ENCODE assay signal across 1 cellular context in the genomic region with DNA sequence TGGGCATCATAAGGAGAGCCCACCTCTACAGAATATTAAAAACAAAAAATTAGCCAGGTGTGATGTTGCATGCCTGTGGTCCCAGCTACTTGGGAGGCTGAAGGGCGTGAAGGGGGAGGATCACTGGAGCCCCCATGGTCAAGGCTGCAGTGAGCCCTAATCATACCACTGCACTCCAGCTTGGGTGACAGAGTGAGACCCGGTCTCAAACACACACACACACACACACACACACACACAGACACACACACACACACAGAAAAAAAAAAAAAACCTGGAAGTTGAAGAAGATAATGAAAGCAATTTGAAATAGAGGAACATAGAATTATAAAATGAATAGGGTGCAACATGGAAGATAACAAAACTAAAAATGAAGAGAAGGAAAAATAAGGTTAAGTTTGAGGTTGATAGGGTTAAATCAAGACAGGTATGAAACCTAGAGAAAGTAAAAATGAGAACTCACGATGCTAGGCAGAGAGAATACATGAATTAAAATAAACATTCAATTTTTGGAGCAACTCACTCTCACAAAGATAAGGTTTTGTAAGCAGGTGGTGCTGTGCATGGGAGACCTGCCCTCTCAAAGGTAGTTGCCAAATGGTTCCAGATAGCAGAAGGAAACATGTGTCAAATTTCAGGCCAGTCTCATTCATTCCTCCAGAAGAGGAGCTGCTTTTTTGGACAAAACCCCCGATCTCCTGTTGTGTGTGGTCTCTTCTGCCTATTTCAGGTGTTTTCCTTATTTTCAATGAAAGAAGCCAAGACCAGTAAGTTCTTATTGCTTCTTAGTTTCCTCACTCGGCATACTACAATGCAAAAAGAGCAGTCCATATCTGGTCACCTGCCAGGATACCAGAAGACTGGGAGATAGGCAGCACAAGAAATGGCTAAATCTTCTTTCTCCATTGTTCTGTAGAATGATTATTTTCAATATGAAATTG.
TF ChIP-seq lines count a peak whose summit lies in the region.

No MANE protein-coding gene starts in this region.

TF ChIP-seq in K562, 482 proteins besides CTCF, POLR2A, EP300 and RAD21 (continued from another document and continues in another):
- TF ChIP-seq ZMIZ1 (IDR thresholded peaks at IDR 0.05; ENCODE audit: low read depth in 2 of 2, low read length in 2 of 2) = no peak
- TF ChIP-seq RAD51 (IDR thresholded peaks at IDR 0.05; ENCODE audit: borderline replicate concordance, low read depth) = no peak
- TF ChIP-seq ZNF707 (CRISPR knock-in tag; conservative IDR thresholded peaks at IDR 0.05) = no peak
- TF ChIP-seq POLR3G (IDR thresholded peaks at IDR 0.05; ENCODE audit: extremely low read depth, insufficient read length, insufficient replicate concordance) = no peak
- TF ChIP-seq ZFP36 (IDR thresholded peaks at IDR 0.05; ENCODE audit: low read depth, low read length, partially characterized antibody) = no peak
- TF ChIP-seq NFATC3 (IDR thresholded peaks at IDR 0.05) = no peak
- no peak for TF ChIP-seq CAMTA2 (CRISPR knock-in tag; conservative IDR thresholded peaks at IDR 0.05)
- TF ChIP-seq, protein P1, sequence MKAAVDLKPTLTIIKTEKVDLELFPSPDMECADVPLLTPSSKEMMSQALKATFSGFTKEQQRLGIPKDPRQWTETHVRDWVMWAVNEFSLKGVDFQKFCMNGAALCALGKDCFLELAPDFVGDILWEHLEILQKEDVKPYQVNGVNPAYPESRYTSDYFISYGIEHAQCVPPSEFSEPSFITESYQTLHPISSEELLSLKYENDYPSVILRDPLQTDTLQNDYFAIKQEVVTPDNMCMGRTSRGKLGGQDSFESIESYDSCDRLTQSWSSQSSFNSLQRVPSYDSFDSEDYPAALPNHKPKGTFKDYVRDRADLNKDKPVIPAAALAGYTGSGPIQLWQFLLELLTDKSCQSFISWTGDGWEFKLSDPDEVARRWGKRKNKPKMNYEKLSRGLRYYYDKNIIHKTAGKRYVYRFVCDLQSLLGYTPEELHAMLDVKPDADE (conservative IDR thresholded peaks at IDR 0.05; ENCODE audit: control insufficient read depth, low read depth, low read length) = no peak
- TF ChIP-seq, protein P2, sequence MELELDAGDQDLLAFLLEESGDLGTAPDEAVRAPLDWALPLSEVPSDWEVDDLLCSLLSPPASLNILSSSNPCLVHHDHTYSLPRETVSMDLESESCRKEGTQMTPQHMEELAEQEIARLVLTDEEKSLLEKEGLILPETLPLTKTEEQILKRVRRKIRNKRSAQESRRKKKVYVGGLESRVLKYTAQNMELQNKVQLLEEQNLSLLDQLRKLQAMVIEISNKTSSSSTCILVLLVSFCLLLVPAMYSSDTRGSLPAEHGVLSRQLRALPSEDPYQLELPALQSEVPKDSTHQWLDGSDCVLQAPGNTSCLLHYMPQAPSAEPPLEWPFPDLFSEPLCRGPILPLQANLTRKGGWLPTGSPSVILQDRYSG (tag; conservative IDR thresholded peaks at IDR 0.05; ENCODE audit: low read depth) = no peak
- no peak for TF ChIP-seq IRF2 (CRISPR knock-in tag; IDR thresholded peaks at IDR 0.05)
- no peak for TF ChIP-seq ETS2 (tag; IDR thresholded peaks at IDR 0.05; ENCODE audit: borderline replicate concordance, poor library complexity, severe bottlenecking)
- no peak for TF ChIP-seq SREBF2 (CRISPR knock-in tag; IDR thresholded peaks at IDR 0.05)
- TF ChIP-seq BRD4 (IDR thresholded peaks at IDR 0.05) = no peak
- no peak for TF ChIP-seq ZNF239 (CRISPR knock-in tag; IDR thresholded peaks at IDR 0.05)
- TF ChIP-seq SPI1 (IDR thresholded peaks at IDR 0.05; ENCODE audit: borderline replicate concordance, low read depth, low read length) = no peak
- TF ChIP-seq FOXJ2 (tag; IDR thresholded peaks at IDR 0.05) = no peak
- no peak for TF ChIP-seq BRCA1 (IDR thresholded peaks at IDR 0.05)
- no peak for TF ChIP-seq BRCA1 (CRISPR knock-in tag; IDR thresholded peaks at IDR 0.05)
- TF ChIP-seq MCM5 (IDR thresholded peaks at IDR 0.05; ENCODE audit: low read depth) = no peak
- no peak for TF ChIP-seq ZNF766 (CRISPR knock-in tag; conservative IDR thresholded peaks at IDR 0.05)
- TF ChIP-seq, protein P3, sequence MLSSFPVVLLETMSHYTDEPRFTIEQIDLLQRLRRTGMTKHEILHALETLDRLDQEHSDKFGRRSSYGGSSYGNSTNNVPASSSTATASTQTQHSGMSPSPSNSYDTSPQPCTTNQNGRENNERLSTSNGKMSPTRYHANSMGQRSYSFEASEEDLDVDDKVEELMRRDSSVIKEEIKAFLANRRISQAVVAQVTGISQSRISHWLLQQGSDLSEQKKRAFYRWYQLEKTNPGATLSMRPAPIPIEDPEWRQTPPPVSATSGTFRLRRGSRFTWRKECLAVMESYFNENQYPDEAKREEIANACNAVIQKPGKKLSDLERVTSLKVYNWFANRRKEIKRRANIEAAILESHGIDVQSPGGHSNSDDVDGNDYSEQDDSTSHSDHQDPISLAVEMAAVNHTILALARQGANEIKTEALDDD (IDR thresholded peaks at IDR 0.05) = no peak
- TF ChIP-seq POU5F1 (IDR thresholded peaks at IDR 0.05; ENCODE audit: borderline replicate concordance, low read depth, low read length, partially characterized antibody) = no peak
- TF ChIP-seq MLX (CRISPR knock-in tag; conservative IDR thresholded peaks at IDR 0.05) = no peak
- TF ChIP-seq XRCC4 (IDR thresholded peaks at IDR 0.05; ENCODE audit: extremely low read depth, insufficient read depth, insufficient read length) = no peak
- no peak for TF ChIP-seq ZNF830 (CRISPR knock-in tag; IDR thresholded peaks at IDR 0.05)
- no peak for TF ChIP-seq STAT6 (CRISPR knock-in tag; IDR thresholded peaks at IDR 0.05)
- TF ChIP-seq ZNF124 (CRISPR knock-in tag; IDR thresholded peaks at IDR 0.05) = no peak
- TF ChIP-seq DNMT1 (IDR thresholded peaks at IDR 0.05) = no peak
- no peak for TF ChIP-seq HNRNPH1 (optimal IDR thresholded peaks at IDR 0.05; ENCODE audit: low read depth, low read length)
- TF ChIP-seq TFAM (CRISPR knock-in tag; conservative IDR thresholded peaks at IDR 0.05) = no peak
- TF ChIP-seq NFRKB (IDR thresholded peaks at IDR 0.05; ENCODE audit: low read depth) = no peak
- TF ChIP-seq RFX7 (CRISPR knock-in tag; IDR thresholded peaks at IDR 0.05) = no peak
- no peak; the same call in 1 of the 2 replicates for TF ChIP-seq LEF1 (IDR thresholded peaks at IDR 0.05)
- no peak for TF ChIP-seq SRSF1 (IDR thresholded peaks at IDR 0.05; ENCODE audit: low read depth, low read length)
- no peak for TF ChIP-seq TCF7L2 (IDR thresholded peaks at IDR 0.05; ENCODE audit: low read depth, low read length)
- TF ChIP-seq NFIC (IDR thresholded peaks at IDR 0.05) = peak; percentile 42; the same call in 1 of the 2 replicates
- TF ChIP-seq NBN (IDR thresholded peaks at IDR 0.05; ENCODE audit: low read depth) = peak; percentile 86; the same call in 1 of the 2 replicates
- TF ChIP-seq NONO (IDR thresholded peaks at IDR 0.05; ENCODE audit: low read depth in 2 of 2, low read length in 1 of 2) = no peak
- no peak for TF ChIP-seq SMAD4 (CRISPR knock-in tag; conservative IDR thresholded peaks at IDR 0.05)
- no peak for TF ChIP-seq SAFB (IDR thresholded peaks at IDR 0.05; ENCODE audit: borderline replicate concordance, low read depth, low read length)
- TF ChIP-seq CEBPB (tag; IDR thresholded peaks at IDR 0.05) = no peak
- TF ChIP-seq SMARCA4 (IDR thresholded peaks at IDR 0.05) = peak; percentile 61
- TF ChIP-seq, protein P4, sequence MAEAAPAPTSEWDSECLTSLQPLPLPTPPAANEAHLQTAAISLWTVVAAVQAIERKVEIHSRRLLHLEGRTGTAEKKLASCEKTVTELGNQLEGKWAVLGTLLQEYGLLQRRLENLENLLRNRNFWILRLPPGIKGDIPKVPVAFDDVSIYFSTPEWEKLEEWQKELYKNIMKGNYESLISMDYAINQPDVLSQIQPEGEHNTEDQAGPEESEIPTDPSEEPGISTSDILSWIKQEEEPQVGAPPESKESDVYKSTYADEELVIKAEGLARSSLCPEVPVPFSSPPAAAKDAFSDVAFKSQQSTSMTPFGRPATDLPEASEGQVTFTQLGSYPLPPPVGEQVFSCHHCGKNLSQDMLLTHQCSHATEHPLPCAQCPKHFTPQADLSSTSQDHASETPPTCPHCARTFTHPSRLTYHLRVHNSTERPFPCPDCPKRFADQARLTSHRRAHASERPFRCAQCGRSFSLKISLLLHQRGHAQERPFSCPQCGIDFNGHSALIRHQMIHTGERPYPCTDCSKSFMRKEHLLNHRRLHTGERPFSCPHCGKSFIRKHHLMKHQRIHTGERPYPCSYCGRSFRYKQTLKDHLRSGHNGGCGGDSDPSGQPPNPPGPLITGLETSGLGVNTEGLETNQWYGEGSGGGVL (CRISPR knock-in tag; IDR thresholded peaks at IDR 0.05) = no peak
